Comparison of ENCODE assay signal across 22 cellular contexts in the genomic region with DNA sequence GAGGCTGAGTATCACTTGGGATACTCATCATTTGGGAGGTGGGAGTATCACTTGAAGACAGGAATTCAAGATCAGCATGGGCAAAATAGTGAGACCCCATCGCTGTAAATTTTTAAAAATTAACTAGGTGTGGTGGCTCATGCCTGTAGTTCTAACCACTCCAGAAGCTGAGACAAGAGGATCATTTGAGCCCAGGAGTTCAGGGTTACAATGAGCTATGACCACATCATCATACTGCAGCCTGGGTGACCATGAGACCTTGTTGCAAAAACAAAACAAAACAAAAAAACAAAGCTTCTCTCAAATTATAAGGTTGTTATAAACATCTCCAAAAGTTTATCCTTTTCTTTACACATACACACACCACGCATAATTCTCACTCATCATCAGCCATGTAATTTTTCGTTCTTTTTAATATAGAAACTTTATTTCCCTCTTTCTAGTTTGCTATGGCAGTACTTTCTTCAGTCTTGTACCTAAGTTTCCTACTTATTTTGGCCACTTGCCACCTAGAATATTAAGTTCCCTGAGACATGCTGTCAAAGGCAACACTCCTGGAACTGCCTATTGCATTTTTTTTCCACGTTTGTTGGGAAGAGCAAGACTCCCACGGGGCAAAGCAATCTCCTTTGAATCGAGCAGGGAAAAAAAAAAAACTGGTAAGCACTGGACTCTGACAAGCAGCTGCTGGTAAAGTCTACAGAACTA. TPM values are rescaled to one million over a fixed set of nuclear protein-coding genes. Genes with fewer than 3 reads are reported as not detected.
DNase-seq lines count a peak whose midpoint lies in the region; ATAC-seq and TF ChIP-seq lines count a peak whose summit lies in the region.
"Had no signal": no experiment of that assay in that cellular context is flagged by ENCODE, and none has a peak within 500 bp of the region (broad histone marks: within the 10 kb centered on the region; RNA-seq: fewer than 3 reads in every experiment).

No MANE protein-coding gene starts in this region.

- H3K9me2 ChIP-seq in MM.1S (replicated peaks; ENCODE audit: insufficient read depth, low read length) = no peaks in the 10 kb centered on the region

- H3K27me3 ChIP-seq in MM.1S (replicated peaks; ENCODE audit: insufficient read depth, low read length) = no peaks in the 10 kb centered on the region

- intact Hi-C loops in sciatic nerve (cut with DNase I) = no loop called here

- in situ Hi-C loops in astrocyte of the spinal cord (cut with HindIII; ENCODE audit: low sequenced_read_pairs) = no loop called here

- H3K9me3 ChIP-seq in MM.1S (replicated peaks; ENCODE audit: insufficient read depth, low read length) = no peaks in the 10 kb centered on the region
- H3K9me3 ChIP-seq: BLaER1 treated with 17β-estradiol and CSF1 and Interleukin-3, amounts not matched to agents 10 nM and 100 nM; prostate gland; tibial artery had no signal

- H3K27ac ChIP-seq in MM.1S (ENCODE audit: low read length) = no peak overlapping the region
- H3K27ac ChIP-seq: 22Rv1; BLaER1 treated with 17β-estradiol and CSF1 and Interleukin-3, amounts not matched to agents 10 nM and 100 nM; prostate gland; tibial artery had no signal

- no peaks in the 10 kb centered on the region for H3K4me1 ChIP-seq in MM.1S (ENCODE audit: low read length)
- H3K4me1 ChIP-seq: prostate gland, tibial artery had no signal

- no peak overlapping the region for H3K9ac ChIP-seq in MM.1S (ENCODE audit: low read length)
- H3K9ac ChIP-seq: BLaER1 treated with 17β-estradiol and CSF1 and Interleukin-3, amounts not matched to agents 10 nM and 100 nM had no signal

- H3K79me2 ChIP-seq in MM.1S (ENCODE audit: low read length) = no peaks in the 10 kb centered on the region

- DNase-seq in DMS 273 (lab: John Stamatoyannopoulos, UW; ENCODE audit: unreplicated experiment) = peak; percentile 31
- no peak for DNase-seq in DMS 273 treated with DMSO at 0.1 percent for 48 hours (lab: John Stamatoyannopoulos, UW)
- DNase-seq in astrocyte of the spinal cord (ENCODE audit: low read depth, low spot score) = peak; percentile 51
- DNase-seq in medulla oblongata (ENCODE audit: extremely low spot score) = peak; percentile 19
- no peak for DNase-seq in sciatic nerve (ENCODE audit: low spot score)
- no peak for DNase-seq in CD1c-positive myeloid dendritic cell (ENCODE audit: extremely low spot score)
- no peak for DNase-seq in MM.1S
- DNase-seq in left lobe of liver (ENCODE audit: low spot score) = no peak
- DNase-seq: activated CD8-positive, alpha-beta memory T cell treated with anti-CD3 and anti-CD28 coated beads for 24 hours; DMS53; glutamatergic neuron; NCI-H2081; OCI-M1; stimulated activated CD4-positive, alpha-beta T cell treated with anti-CD3 and anti-CD28 coated beads, Interleukin-15, amount 100 ng/mL, for 24 hours; stimulated activated naive B cell treated with anti-CD40 and anti-IgM and Interleukin-4, amounts not matched to agents 10 μg/mL and 1 μg/mL and 100 μg/mL, for 72 hours; T-helper 9 cell; tibial artery had no signal

- ATAC-seq in sciatic nerve (peak; percentile 48), left lobe of liver (no peak)
- ATAC-seq: activated CD4-positive, CD25-positive, alpha-beta regulatory T cell treated with anti-CD3 and anti-CD28 coated beads, Interleukin-2, amount 50 U/mL, for 24 hours; esophagus mucosa; stimulated activated naive B cell treated with anti-CD40 and anti-IgM and Interleukin-4, amounts not matched to agents 10 μg/mL and 1 μg/mL and 100 μg/mL, for 72 hours had no signal

- H3K4me2 ChIP-seq in MM.1S (ENCODE audit: low read depth, low read length) = no peak overlapping the region

- H3K4me3 ChIP-seq in astrocyte of the spinal cord (ENCODE audit: low read depth, low read length) = no peak overlapping the region
- H3K4me3 ChIP-seq in MM.1S (ENCODE audit: low read length) = no peak overlapping the region
- H3K4me3 ChIP-seq: BLaER1 treated with 17β-estradiol and CSF1 and Interleukin-3, amounts not matched to agents 10 nM and 100 nM; prostate gland; tibial artery had no signal

- no peak for TF ChIP-seq CTCF in astrocyte of the spinal cord (IDR thresholded peaks at IDR 0.05; ENCODE audit: low read depth, low read length)
- no peak for TF ChIP-seq CTCF in MM.1S (IDR thresholded peaks at IDR 0.05; ENCODE audit: low read length)

- H3K36me3 ChIP-seq in MM.1S (replicated peaks; ENCODE audit: insufficient read depth, low read length) = no peaks in the 10 kb centered on the region
- H3K36me3 ChIP-seq: BLaER1 treated with 17β-estradiol and CSF1 and Interleukin-3, amounts not matched to agents 10 nM and 100 nM; prostate gland; tibial artery had no signal

- H4K20me1 ChIP-seq in MM.1S (ENCODE audit: insufficient read depth, low read length) = no peaks in the 10 kb centered on the region

- no peaks in the 10 kb centered on the region for H3F3A ChIP-seq in MM.1S (ENCODE audit: insufficient read depth, low read length)

- H2AFZ ChIP-seq in MM.1S (ENCODE audit: low read length) = no peak overlapping the region

RNA-seq across cellular contexts. Expression of a gene that starts 37.1 kb away (rescaled TPM):
- total RNA-seq in sciatic nerve (3.1 TPM), left lobe of liver (3.4 TPM)

RNA-seq across cellular contexts. Expression of a gene that starts 45.6 kb away (rescaled TPM):
- total RNA-seq in sciatic nerve (68.1 TPM), left lobe of liver (19.5 TPM)

Comparison
In these comparisons a context has a peak if more than half of its experiments do, and no peak if none do; other contexts are left out.
1. DNase-seq: peak in DMS 273 (single experiment), astrocyte of the spinal cord (single experiment) and medulla oblongata (single experiment); none in DMS 273 treated with DMSO at 0.1 percent for 48 hours (single experiment), sciatic nerve (single experiment), CD1c-positive myeloid dendritic cell (single experiment), MM.1S (single experiment) and left lobe of liver (single experiment).